Comparison of ENCODE assay signal across 22 cellular contexts in genomic region chr15:80584973-80585372, GRCh38.
"Had no signal": no experiment of that assay in that cellular context is flagged by ENCODE, and none has a peak within 500 bp of the region (broad histone marks: within the 10 kb centered on the region; RNA-seq: fewer than 3 reads in every experiment).

No MANE protein-coding gene starts in this region.

- H3K27ac ChIP-seq: ascending aorta, brain microvascular endothelial cell, gastroesophageal sphincter, parathyroid adenoma, tibial artery had no signal

- ATAC-seq: gastroesophageal sphincter; stimulated activated effector memory CD8-positive, alpha-beta T cell treated with anti-CD3 and anti-CD28 coated beads, Interleukin-12 subunit alpha, Interleukin-12 subunit beta, amount 100 ng/mL, for 72 hours; T-helper 17 cell had no signal

- H3K27me3 Mint-ChIP-seq: activated naive CD4-positive, alpha-beta T cell treated with anti-CD3 and anti-CD28 coated beads, Interleukin-2, amount 50 U/mL, for 24 hours had no signal

- H3K27ac Mint-ChIP-seq: activated naive CD4-positive, alpha-beta T cell treated with anti-CD3 and anti-CD28 coated beads, Interleukin-2, amount 50 U/mL, for 24 hours; memory B cell; nephron progenitor cell; stimulated activated effector memory CD8-positive, alpha-beta T cell treated with anti-CD3 and anti-CD28 coated beads, Interleukin-12 subunit alpha, Interleukin-12 subunit beta, amount 100 ng/mL, for 72 hours; stimulated activated naive CD8-positive, alpha-beta T cell treated with anti-CD3 and anti-CD28 coated beads, Interleukin-15, amount 100 ng/mL, for 72 hours; T-helper 17 cell had no signal

- H3K4me3 Mint-ChIP-seq: activated naive CD4-positive, alpha-beta T cell treated with anti-CD3 and anti-CD28 coated beads, Interleukin-2, amount 50 U/mL, for 24 hours; memory B cell; nephron progenitor cell; stimulated activated effector memory CD8-positive, alpha-beta T cell treated with anti-CD3 and anti-CD28 coated beads, Interleukin-12 subunit alpha, Interleukin-12 subunit beta, amount 100 ng/mL, for 72 hours; T-helper 17 cell had no signal

- DNase-seq: activated CD4-positive, alpha-beta T cell treated with anti-CD3 and anti-CD28 coated beads for 4 hours; activated CD4-positive, alpha-beta T cell treated with anti-CD3 and anti-CD28 coated beads, Interleukin-2, amount 50 U/mL, for 48 hours; activated CD4-positive, CD25-positive, alpha-beta regulatory T cell; activated CD8-positive, alpha-beta memory T cell treated with anti-CD3 and anti-CD28 coated beads, Interleukin-2, amount 50 U/mL, for 48 hours; activated gamma-delta T cell treated with Interleukin-2 at 50 U/mL for 16 hours; activated T-cell treated with anti-CD3 and anti-CD28 coated beads, Interleukin-2, amount 50 U/mL, for 48 hours; brain microvascular endothelial cell; dermis blood vessel endothelial cell; effector CD8-positive, alpha-beta T cell; hypothalamus; left cardiac atrium; nephron progenitor cell; stimulated activated CD4-positive, alpha-beta T cell treated with anti-CD3 and anti-CD28 coated beads, Interleukin-1b, Interleukin-23, amount 100 ng/mL, for 48 hours; T-helper 17 cell had no signal

- H3K36me3 Mint-ChIP-seq: activated naive CD4-positive, alpha-beta T cell treated with anti-CD3 and anti-CD28 coated beads, Interleukin-2, amount 50 U/mL, for 24 hours; memory B cell; stimulated activated effector memory CD8-positive, alpha-beta T cell treated with anti-CD3 and anti-CD28 coated beads, Interleukin-12 subunit alpha, Interleukin-12 subunit beta, amount 100 ng/mL, for 72 hours had no signal

- H3K9me3 Mint-ChIP-seq: activated naive CD4-positive, alpha-beta T cell treated with anti-CD3 and anti-CD28 coated beads, Interleukin-2, amount 50 U/mL, for 24 hours; memory B cell; nephron progenitor cell; stimulated activated effector memory CD8-positive, alpha-beta T cell treated with anti-CD3 and anti-CD28 coated beads, Interleukin-12 subunit alpha, Interleukin-12 subunit beta, amount 100 ng/mL, for 72 hours; stimulated activated naive CD8-positive, alpha-beta T cell treated with anti-CD3 and anti-CD28 coated beads, Interleukin-15, amount 100 ng/mL, for 72 hours had no signal

- H3K4me1 Mint-ChIP-seq: activated naive CD4-positive, alpha-beta T cell treated with anti-CD3 and anti-CD28 coated beads, Interleukin-2, amount 50 U/mL, for 24 hours; memory B cell; stimulated activated effector memory CD8-positive, alpha-beta T cell treated with anti-CD3 and anti-CD28 coated beads, Interleukin-12 subunit alpha, Interleukin-12 subunit beta, amount 100 ng/mL, for 72 hours had no signal
